Comparison of ENCODE assay signal across 2 cellular contexts in the genomic region with DNA sequence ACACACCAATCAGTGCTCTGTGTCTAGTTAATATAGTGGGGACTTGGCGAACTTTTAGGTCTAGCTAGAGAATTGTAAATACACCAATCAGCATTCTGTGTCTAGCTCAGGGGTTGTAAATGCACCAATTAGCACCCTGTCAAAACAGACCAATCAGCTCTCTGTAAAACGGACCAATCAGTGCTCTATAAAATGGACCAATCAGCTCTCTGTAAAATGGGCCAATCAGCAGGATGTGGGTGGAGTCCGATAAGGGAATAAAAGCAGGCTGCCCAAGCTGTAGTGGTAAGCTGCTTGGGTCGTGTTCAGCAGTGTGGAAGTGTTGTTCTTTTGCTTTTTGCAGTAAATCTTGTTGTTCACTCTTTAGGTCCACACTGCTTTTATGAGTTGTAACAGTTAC.
A peak's percentile ranks its signal among the peaks of the same experiment; 100 is the strongest.
TF ChIP-seq lines count a peak whose summit lies in the region.

No MANE protein-coding gene starts in this region.

TF ChIP-seq in K562, 482 proteins besides CTCF, POLR2A, EP300 and RAD21:
- no peak for TF ChIP-seq ETV6 (IDR thresholded peaks at IDR 0.05; ENCODE audit: borderline replicate concordance in 1 of 2, low read depth in 2 of 2, low read length in 1 of 2)
- no peak for TF ChIP-seq ETV6 (CRISPR knock-in tag; IDR thresholded peaks at IDR 0.05; ENCODE audit: borderline replicate concordance)
- TF ChIP-seq NFYB (IDR thresholded peaks at IDR 0.05; ENCODE audit: extremely low read depth, insufficient read length): peak; percentile 70

TF ChIP-seq in HepG2, 621 proteins besides CTCF, POLR2A, EP300 and RAD21:
- no peak for TF ChIP-seq ZFP1 (CRISPR knock-in tag; IDR thresholded peaks at IDR 0.05)
- TF ChIP-seq ZNF562 (CRISPR knock-in tag; IDR thresholded peaks at IDR 0.05; ENCODE audit: borderline replicate concordance): no peak
- TF ChIP-seq NR2F1 (CRISPR knock-in tag; IDR thresholded peaks at IDR 0.05): no peak
- no peak for TF ChIP-seq ZNF558 (CRISPR knock-in tag; IDR thresholded peaks at IDR 0.05; ENCODE audit: borderline replicate concordance)
- TF ChIP-seq, protein P1, sequence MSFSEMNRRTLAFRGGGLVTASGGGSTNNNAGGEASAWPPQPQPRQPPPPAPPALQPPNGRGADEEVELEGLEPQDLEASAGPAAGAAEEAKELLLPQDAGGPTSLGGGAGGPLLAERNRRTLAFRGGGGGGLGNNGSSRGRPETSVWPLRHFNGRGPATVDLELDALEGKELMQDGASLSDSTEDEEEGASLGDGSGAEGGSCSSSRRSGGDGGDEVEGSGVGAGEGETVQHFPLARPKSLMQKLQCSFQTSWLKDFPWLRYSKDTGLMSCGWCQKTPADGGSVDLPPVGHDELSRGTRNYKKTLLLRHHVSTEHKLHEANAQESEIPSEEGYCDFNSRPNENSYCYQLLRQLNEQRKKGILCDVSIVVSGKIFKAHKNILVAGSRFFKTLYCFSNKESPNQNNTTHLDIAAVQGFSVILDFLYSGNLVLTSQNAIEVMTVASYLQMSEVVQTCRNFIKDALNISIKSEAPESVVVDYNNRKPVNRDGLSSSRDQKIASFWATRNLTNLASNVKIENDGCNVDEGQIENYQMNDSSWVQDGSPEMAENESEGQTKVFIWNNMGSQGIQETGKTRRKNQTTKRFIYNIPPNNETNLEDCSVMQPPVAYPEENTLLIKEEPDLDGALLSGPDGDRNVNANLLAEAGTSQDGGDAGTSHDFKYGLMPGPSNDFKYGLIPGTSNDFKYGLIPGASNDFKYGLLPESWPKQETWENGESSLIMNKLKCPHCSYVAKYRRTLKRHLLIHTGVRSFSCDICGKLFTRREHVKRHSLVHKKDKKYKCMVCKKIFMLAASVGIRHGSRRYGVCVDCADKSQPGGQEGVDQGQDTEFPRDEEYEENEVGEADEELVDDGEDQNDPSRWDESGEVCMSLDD (CRISPR knock-in tag; IDR thresholded peaks at IDR 0.05; ENCODE audit: borderline replicate concordance): no peak
- TF ChIP-seq, protein P2, sequence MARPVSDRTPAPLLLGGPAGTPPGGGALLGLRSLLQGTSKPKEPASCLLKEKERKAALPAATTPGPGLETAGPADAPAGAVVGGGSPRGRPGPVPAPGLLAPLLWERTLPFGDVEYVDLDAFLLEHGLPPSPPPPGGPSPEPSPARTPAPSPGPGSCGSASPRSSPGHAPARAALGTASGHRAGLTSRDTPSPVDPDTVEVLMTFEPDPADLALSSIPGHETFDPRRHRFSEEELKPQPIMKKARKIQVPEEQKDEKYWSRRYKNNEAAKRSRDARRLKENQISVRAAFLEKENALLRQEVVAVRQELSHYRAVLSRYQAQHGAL (CRISPR knock-in tag; IDR thresholded peaks at IDR 0.05; ENCODE audit: not compliant biosample characterization): no peak
- TF ChIP-seq KAT7 (CRISPR knock-in tag; IDR thresholded peaks at IDR 0.05; ENCODE audit: borderline replicate concordance): no peak
- no peak for TF ChIP-seq ZNF432 (CRISPR knock-in tag; IDR thresholded peaks at IDR 0.05; ENCODE audit: borderline replicate concordance)
- TF ChIP-seq MIER3 (CRISPR knock-in tag; IDR thresholded peaks at IDR 0.05; ENCODE audit: borderline replicate concordance): no peak
- TF ChIP-seq HOXA9 (CRISPR knock-in tag; IDR thresholded peaks at IDR 0.05; ENCODE audit: borderline replicate concordance): no peak
- TF ChIP-seq, protein P3, sequence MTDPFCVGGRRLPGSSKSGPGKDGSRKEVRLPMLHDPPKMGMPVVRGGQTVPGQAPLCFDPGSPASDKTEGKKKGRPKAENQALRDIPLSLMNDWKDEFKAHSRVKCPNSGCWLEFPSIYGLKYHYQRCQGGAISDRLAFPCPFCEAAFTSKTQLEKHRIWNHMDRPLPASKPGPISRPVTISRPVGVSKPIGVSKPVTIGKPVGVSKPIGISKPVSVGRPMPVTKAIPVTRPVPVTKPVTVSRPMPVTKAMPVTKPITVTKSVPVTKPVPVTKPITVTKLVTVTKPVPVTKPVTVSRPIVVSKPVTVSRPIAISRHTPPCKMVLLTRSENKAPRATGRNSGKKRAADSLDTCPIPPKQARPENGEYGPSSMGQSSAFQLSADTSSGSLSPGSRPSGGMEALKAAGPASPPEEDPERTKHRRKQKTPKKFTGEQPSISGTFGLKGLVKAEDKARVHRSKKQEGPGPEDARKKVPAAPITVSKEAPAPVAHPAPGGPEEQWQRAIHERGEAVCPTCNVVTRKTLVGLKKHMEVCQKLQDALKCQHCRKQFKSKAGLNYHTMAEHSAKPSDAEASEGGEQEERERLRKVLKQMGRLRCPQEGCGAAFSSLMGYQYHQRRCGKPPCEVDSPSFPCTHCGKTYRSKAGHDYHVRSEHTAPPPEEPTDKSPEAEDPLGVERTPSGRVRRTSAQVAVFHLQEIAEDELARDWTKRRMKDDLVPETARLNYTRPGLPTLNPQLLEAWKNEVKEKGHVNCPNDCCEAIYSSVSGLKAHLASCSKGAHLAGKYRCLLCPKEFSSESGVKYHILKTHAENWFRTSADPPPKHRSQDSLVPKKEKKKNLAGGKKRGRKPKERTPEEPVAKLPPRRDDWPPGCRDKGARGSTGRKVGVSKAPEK (CRISPR knock-in tag; IDR thresholded peaks at IDR 0.05; ENCODE audit: borderline replicate concordance): no peak
- TF ChIP-seq ZNF12 (CRISPR knock-in tag; IDR thresholded peaks at IDR 0.05): no peak
- TF ChIP-seq, protein P4, sequence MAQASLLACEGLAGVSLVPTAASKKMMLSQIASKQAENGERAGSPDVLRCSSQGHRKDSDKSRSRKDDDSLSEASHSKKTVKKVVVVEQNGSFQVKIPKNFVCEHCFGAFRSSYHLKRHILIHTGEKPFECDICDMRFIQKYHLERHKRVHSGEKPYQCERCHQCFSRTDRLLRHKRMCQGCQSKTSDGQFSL (CRISPR knock-in tag; IDR thresholded peaks at IDR 0.05): no peak
- no peak for TF ChIP-seq ATF1 (CRISPR knock-in tag; IDR thresholded peaks at IDR 0.05)
TF ChIP-seq in HepG2: peak in this region for 0.
